20 cellular contexts compared by ENCODE assay signal in the genomic region with DNA sequence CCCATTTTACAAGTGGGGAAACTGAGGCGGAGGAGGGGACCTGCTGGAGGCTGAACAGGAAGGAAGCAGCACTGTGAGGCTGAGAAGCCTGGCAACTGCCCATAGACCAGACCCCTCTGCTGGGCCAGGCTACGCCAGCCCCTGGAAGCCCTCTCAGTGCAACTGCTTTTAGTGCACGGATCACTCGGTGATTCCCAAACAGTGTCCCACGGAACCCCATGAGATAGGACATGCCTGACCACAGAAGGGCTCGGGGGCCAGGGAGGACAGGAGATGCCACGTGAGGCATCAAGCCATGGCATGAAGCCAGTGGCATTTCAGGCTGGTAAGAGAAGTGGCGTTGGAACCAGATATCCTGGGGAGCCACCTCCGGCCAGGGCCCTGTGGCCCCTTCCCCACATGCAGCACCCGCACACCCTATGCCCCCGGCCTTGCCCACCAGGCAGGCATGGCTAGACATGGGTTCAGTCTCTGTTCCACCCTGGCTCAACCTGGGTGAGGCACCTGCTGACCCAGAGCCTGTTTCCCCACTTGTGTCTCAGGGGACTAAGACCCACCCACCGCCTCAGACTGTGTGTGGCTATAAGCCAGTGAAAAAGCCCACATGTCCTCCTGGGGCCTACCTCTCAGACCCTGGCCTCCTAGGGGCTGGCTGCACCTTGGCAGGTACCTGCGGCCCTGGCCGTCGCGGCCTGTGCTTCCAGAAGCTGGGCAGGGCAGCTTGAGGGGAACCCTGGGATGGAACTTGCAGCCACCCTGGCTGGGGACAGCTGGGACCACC.
"Had no signal": no experiment of that assay in that cellular context is flagged by ENCODE, and none has a peak within 500 bp of the region (broad histone marks: within the 10 kb centered on the region; RNA-seq: fewer than 3 reads in every experiment).

No MANE protein-coding gene starts in this region.

- H3K4me1 Mint-ChIP-seq: activated CD8-positive, alpha-beta memory T cell treated with anti-CD3 and anti-CD28 coated beads, Interleukin-2, amount 10 ng/mL, durations not matched to agents 7 days and 5 days; activated naive CD8-positive, alpha-beta T cell treated with anti-CD3 and anti-CD28 coated beads for 36 hours; nephron progenitor cell; stimulated activated memory B cell treated with anti-CD40 and anti-IgM and Interleukin-4, amounts not matched to agents 10 μg/mL and 1 μg/mL and 100 μg/mL, for 72 hours; T-cell had no signal

- H3K36me3 ChIP-seq: colonic mucosa, prostate gland had no signal

- DNase-seq: activated CD4-positive, alpha-beta memory T cell treated with anti-CD3 and anti-CD28 coated beads for 36 hours; activated CD4-positive, alpha-beta T cell treated with anti-CD3 and anti-CD28 coated beads for 4 hours; activated CD8-positive, alpha-beta memory T cell treated with anti-CD3 and anti-CD28 coated beads, Interleukin-2, amount 10 ng/mL, durations not matched to agents 7 days and 5 days; activated naive CD4-positive, alpha-beta T cell; activated naive CD8-positive, alpha-beta T cell treated with anti-CD3 and anti-CD28 coated beads for 36 hours; amniotic stem cell; body of pancreas; caudate nucleus; colonic mucosa; foreskin keratinocyte; midbrain; nephron progenitor cell; occipital lobe; stimulated activated CD4-positive, alpha-beta T cell treated with anti-CD3 and anti-CD28 coated beads, Interleukin-4, amount 100 ng/mL, for 4 hours; testis had no signal

- H3K27me3 Mint-ChIP-seq: type B pancreatic cell had no signal

- H3K4me3 Mint-ChIP-seq: activated CD4-positive, alpha-beta memory T cell treated with anti-CD3 and anti-CD28 coated beads for 36 hours; activated CD8-positive, alpha-beta memory T cell treated with anti-CD3 and anti-CD28 coated beads, Interleukin-2, amount 10 ng/mL, durations not matched to agents 7 days and 5 days; activated naive CD8-positive, alpha-beta T cell treated with anti-CD3 and anti-CD28 coated beads for 36 hours; nephron progenitor cell; stimulated activated memory B cell treated with anti-CD40 and anti-IgM and Interleukin-4, amounts not matched to agents 10 μg/mL and 1 μg/mL and 100 μg/mL, for 72 hours; T-cell; type B pancreatic cell; WTC11 had no signal

- H3K36me3 Mint-ChIP-seq: activated CD4-positive, alpha-beta memory T cell treated with anti-CD3 and anti-CD28 coated beads for 36 hours; activated CD8-positive, alpha-beta memory T cell treated with anti-CD3 and anti-CD28 coated beads, Interleukin-2, amount 10 ng/mL, durations not matched to agents 7 days and 5 days; activated naive CD8-positive, alpha-beta T cell treated with anti-CD3 and anti-CD28 coated beads for 36 hours; stimulated activated memory B cell treated with anti-CD40 and anti-IgM and Interleukin-4, amounts not matched to agents 10 μg/mL and 1 μg/mL and 100 μg/mL, for 72 hours; T-cell; type B pancreatic cell; WTC11 had no signal

- H3K9me3 Mint-ChIP-seq: activated CD4-positive, alpha-beta memory T cell treated with anti-CD3 and anti-CD28 coated beads for 36 hours; activated naive CD8-positive, alpha-beta T cell treated with anti-CD3 and anti-CD28 coated beads for 36 hours; nephron progenitor cell; stimulated activated memory B cell treated with anti-CD40 and anti-IgM and Interleukin-4, amounts not matched to agents 10 μg/mL and 1 μg/mL and 100 μg/mL, for 72 hours; T-cell; type B pancreatic cell; WTC11 had no signal

- H3K9me3 ChIP-seq: body of pancreas, colonic mucosa, prostate gland, testis had no signal

- H3K27ac ChIP-seq: body of pancreas, colonic mucosa, foreskin keratinocyte, prostate gland, testis had no signal

- H3K4me3 ChIP-seq: body of pancreas, colonic mucosa, prostate gland, testis had no signal

- H3K4me1 ChIP-seq: colonic mucosa, testis had no signal

- H3K27ac Mint-ChIP-seq: activated CD4-positive, alpha-beta memory T cell treated with anti-CD3 and anti-CD28 coated beads for 36 hours; activated CD8-positive, alpha-beta memory T cell treated with anti-CD3 and anti-CD28 coated beads, Interleukin-2, amount 10 ng/mL, durations not matched to agents 7 days and 5 days; activated naive CD8-positive, alpha-beta T cell treated with anti-CD3 and anti-CD28 coated beads for 36 hours; nephron progenitor cell; stimulated activated memory B cell treated with anti-CD40 and anti-IgM and Interleukin-4, amounts not matched to agents 10 μg/mL and 1 μg/mL and 100 μg/mL, for 72 hours; T-cell; type B pancreatic cell; WTC11 had no signal

- H3K27me3 ChIP-seq: body of pancreas, testis had no signal

- ATAC-seq: activated CD8-positive, alpha-beta memory T cell treated with anti-CD3 and anti-CD28 coated beads, Interleukin-2, amount 10 ng/mL, durations not matched to agents 7 days and 5 days; body of pancreas; foreskin keratinocyte; stimulated activated memory B cell treated with anti-CD40 and anti-IgM and Interleukin-4, amounts not matched to agents 10 μg/mL and 1 μg/mL and 100 μg/mL, for 72 hours; WTC11 had no signal
